ENCODE assay signal across 9 cellular contexts in the genomic region with DNA sequence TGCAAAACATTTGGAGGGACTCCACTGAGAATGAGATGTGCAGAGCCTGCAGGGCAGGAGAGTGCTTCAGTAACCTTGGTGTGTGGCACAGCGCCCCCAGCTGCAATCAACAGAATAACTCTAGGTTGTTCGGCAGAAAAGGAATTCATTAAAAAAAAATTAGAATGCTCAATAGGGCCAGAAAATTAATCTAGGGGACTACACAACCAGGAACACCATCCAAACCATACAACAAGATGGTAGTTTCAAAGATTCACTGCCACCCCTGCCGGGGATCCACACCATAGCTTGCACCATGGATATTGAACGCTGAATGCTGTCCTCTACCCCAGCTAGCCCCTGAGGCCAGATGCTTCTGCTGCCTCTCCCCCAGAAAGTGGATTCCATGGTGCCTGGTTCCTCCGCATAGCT. TPM values are rescaled to one million over a fixed set of nuclear protein-coding genes. Genes with fewer than 3 reads are reported as not detected.
DNase-seq lines count a peak whose midpoint lies in the region; ATAC-seq and TF ChIP-seq lines count a peak whose summit lies in the region.
"Had no signal": no experiment of that assay in that cellular context is flagged by ENCODE, and none has a peak within 500 bp of the region (broad histone marks: within the 10 kb centered on the region; RNA-seq: fewer than 3 reads in every experiment).

No MANE protein-coding gene starts in this region.

- no peaks in the 10 kb centered on the region for H3K9me3 ChIP-seq in right atrium auricular region

- no peak overlapping the region for H3K27ac ChIP-seq in right atrium auricular region

- peaks cover 11% of the 10 kb centered on the region for H3K36me3 Mint-ChIP-seq in stimulated activated effector memory CD8-positive, alpha-beta T cell treated with anti-CD3 and anti-CD28 coated beads, Interleukin-12 subunit alpha, Interleukin-12 subunit beta, amount 100 ng/mL, for 72 hours

- H3K4me3 ChIP-seq in LNCaP clone FGC (ENCODE audit: low read depth, low read length): no peak overlapping the region
- no peak overlapping the region for H3K4me3 ChIP-seq in right atrium auricular region

- H3K4me1 Mint-ChIP-seq in stimulated activated effector memory CD8-positive, alpha-beta T cell treated with anti-CD3 and anti-CD28 coated beads, Interleukin-12 subunit alpha, Interleukin-12 subunit beta, amount 100 ng/mL, for 72 hours: no peaks in the 10 kb centered on the region

- TF ChIP-seq CTCF in LNCaP clone FGC (IDR thresholded peaks at IDR 0.05; ENCODE audit: control insufficient read depth, extremely low read depth, insufficient read depth) (peak; percentile 47), right atrium auricular region (IDR thresholded peaks at IDR 0.05) (peak; percentile 59 to 71)

- H3K4me1 ChIP-seq in right atrium auricular region: no peaks in the 10 kb centered on the region

- H3K36me3 ChIP-seq in right atrium auricular region: peaks cover 6% of the 10 kb centered on the region

- H3K27me3 ChIP-seq in right atrium auricular region: no peaks in the 10 kb centered on the region

- ATAC-seq in GM19467 (IDR thresholded peaks at IDR 0.05; ENCODE audit: unreplicated experiment): peak; percentile 43
- peak; percentile 58 for ATAC-seq in stimulated activated effector memory CD8-positive, alpha-beta T cell treated with anti-CD3 and anti-CD28 coated beads, Interleukin-12 subunit alpha, Interleukin-12 subunit beta, amount 100 ng/mL, for 72 hours
- ATAC-seq: T-cell had no signal

- H3K27ac Mint-ChIP-seq in stimulated activated effector memory CD8-positive, alpha-beta T cell treated with anti-CD3 and anti-CD28 coated beads, Interleukin-12 subunit alpha, Interleukin-12 subunit beta, amount 100 ng/mL, for 72 hours: no peak overlapping the region
- H3K27ac Mint-ChIP-seq: T-cell had no signal

- DNase-seq in D341Med (ENCODE audit: low spot score) (peak; percentile 61), LNCaP clone FGC (ENCODE audit: low read depth) (no peak), right atrium auricular region (ENCODE audit: low spot score) (no peak), globus pallidus (ENCODE audit: low spot score) (no peak), occipital lobe (lab: John Stamatoyannopoulos, UW) (no peak)
- DNase-seq in activated CD4-positive, alpha-beta T cell treated with anti-CD3 and anti-CD28 coated beads, Interleukin-2, amount 50 U/mL, for 1 hour: peak; percentile 2
- DNase-seq in stimulated activated effector memory CD8-positive, alpha-beta T cell treated with anti-CD3 and anti-CD28 coated beads, Interleukin-12 subunit alpha, Interleukin-12 subunit beta, amount 100 ng/mL, for 72 hours (ENCODE audit: low spot score in 2 of 2): no peak

- H3K9me3 Mint-ChIP-seq in stimulated activated effector memory CD8-positive, alpha-beta T cell treated with anti-CD3 and anti-CD28 coated beads, Interleukin-12 subunit alpha, Interleukin-12 subunit beta, amount 100 ng/mL, for 72 hours: peaks cover 2% of the 10 kb centered on the region

- H3K4me3 Mint-ChIP-seq in stimulated activated effector memory CD8-positive, alpha-beta T cell treated with anti-CD3 and anti-CD28 coated beads, Interleukin-12 subunit alpha, Interleukin-12 subunit beta, amount 100 ng/mL, for 72 hours: no peak overlapping the region
- H3K4me3 Mint-ChIP-seq: T-cell had no signal

RNA-seq across cellular contexts. Expression of a gene that starts 50.1 kb away (rescaled TPM):
- 1 to 10 TPM; 5.9 to 9.4 TPM for total RNA-seq in right atrium auricular region
- 30.3 TPM for total RNA-seq in occipital lobe

Comparison
In these comparisons a context has a peak if more than half of its experiments do, and no peak if none do; other contexts are left out.
1. DNase-seq: peak in D341Med (single experiment) and activated CD4-positive, alpha-beta T cell treated with anti-CD3 and anti-CD28 coated beads, Interleukin-2, amount 50 U/mL, for 1 hour (single experiment); none in LNCaP clone FGC (single experiment), right atrium auricular region (single experiment), stimulated activated effector memory CD8-positive, alpha-beta T cell treated with anti-CD3 and anti-CD28 coated beads, Interleukin-12 subunit alpha, Interleukin-12 subunit beta, amount 100 ng/mL, for 72 hours (0 of 2), globus pallidus (single experiment) and occipital lobe (single experiment).